Comparison of ENCODE assay signal across 16 cellular contexts in genomic region chr3:4744405-4745239, GRCh38.
DNase-seq lines count a peak whose midpoint lies in the region; ATAC-seq, FAIRE-seq and TF ChIP-seq lines count a peak whose summit lies in the region.
"Had no signal": no experiment of that assay in that cellular context is flagged by ENCODE, and none has a peak within 500 bp of the region (broad histone marks: within the 10 kb centered on the region; RNA-seq: fewer than 3 reads in every experiment).

No MANE protein-coding gene starts in this region.

- peak; percentile 67 for FAIRE-seq in endothelial cell of umbilical vein (lab: Jason Lieb, UNC)

- no peaks in the 10 kb centered on the region for H4K20me1 ChIP-seq in endothelial cell of umbilical vein (replicated peaks; ENCODE audit: control insufficient read depth, extremely low read depth, insufficient read depth, low read length)

- H3K4me2 ChIP-seq in endothelial cell of umbilical vein (ENCODE audit: insufficient read depth, low read length), result no peak overlapping the region
- peak overlapping the region; percentile 2 for H3K4me2 ChIP-seq in parathyroid adenoma (ENCODE audit: low read length)

- H3K79me2 ChIP-seq in endothelial cell of umbilical vein (ENCODE audit: control insufficient read depth, insufficient read depth, low read length) (no peaks in the 10 kb centered on the region), parathyroid adenoma (no peaks in the 10 kb centered on the region)

- no TSS peak for BruUV-seq in endothelial cell of umbilical vein (replicated peaks; lab: Mats Ljungman, UMichigan)

- intact Hi-C loops in endothelial cell of umbilical vein (cut with micrococcal nuclease) (no loop called here), testis (cut with DNase I; ENCODE audit: low total_unique reads) (no loop called here)

- TF ChIP-seq POLR2A in endothelial cell of umbilical vein (IDR thresholded peaks at IDR 0.05; ENCODE audit: low read depth, low read length) (no peak), testis (IDR thresholded peaks at IDR 0.05) (no peak)

- no peak for ATAC-seq in HG03565 (IDR thresholded peaks at IDR 0.05; ENCODE audit: unreplicated experiment)

- 92 to 95% methylated on average over 3 of the region's 3 CpGs for WGBS in testis, 2 donors

- H3K27me3 ChIP-seq in endothelial cell of umbilical vein (ENCODE audit: control insufficient read depth in 2 of 2, insufficient read depth in 2 of 2, low read length in 2 of 2), result no peaks in the 10 kb centered on the region
- H3K27me3 ChIP-seq in parathyroid adenoma (ENCODE audit: control insufficient read depth, insufficient read depth, low read length), result no peaks in the 10 kb centered on the region
- no peaks in the 10 kb centered on the region for H3K27me3 ChIP-seq in testis
- H3K27me3 ChIP-seq: ascending aorta had no signal

- dilution Hi-C loops in endothelial cell of umbilical vein (cut with MboI; ENCODE audit: extremely low pct_ligation_motif_present, low sequenced_read_pairs), result no loop called here

- H3K9me3 ChIP-seq in endothelial cell of umbilical vein (replicated peaks; ENCODE audit: control insufficient read depth, insufficient read depth, low read length) (no peaks in the 10 kb centered on the region), parathyroid adenoma (ENCODE audit: control insufficient read depth, low read length) (no peaks in the 10 kb centered on the region), testis (no peaks in the 10 kb centered on the region)
- H3K9me3 ChIP-seq: ascending aorta, HAP-1 had no signal

- no peaks in the 10 kb centered on the region for H3K36me3 ChIP-seq in endothelial cell of umbilical vein (ENCODE audit: control insufficient read depth in 2 of 2, extremely low read depth in 1 of 2, insufficient read depth in 2 of 2, low read length in 2 of 2)
- H3K36me3 ChIP-seq in parathyroid adenoma (ENCODE audit: control insufficient read depth, insufficient read depth, low read length), result no peaks in the 10 kb centered on the region
- H3K36me3 ChIP-seq in testis (ENCODE audit: low read depth, missing control alignments), result no peaks in the 10 kb centered on the region
- H3K36me3 ChIP-seq: ascending aorta, HAP-1 had no signal

- no peaks in the 10 kb centered on the region for H3K9me1 ChIP-seq in endothelial cell of umbilical vein (replicated peaks; ENCODE audit: control insufficient read depth, extremely low read depth, insufficient read depth, low read length)

- H2AFZ ChIP-seq in endothelial cell of umbilical vein (ENCODE audit: low read depth, low read length) (no peak overlapping the region), parathyroid adenoma (no peak overlapping the region)

- H3K4me3 ChIP-seq in endothelial cell of umbilical vein (replicated peaks in 1 of 3; ENCODE audit: insufficient read depth in 1 of 3, low read depth in 1 of 3, low read length in 3 of 3), result no peak overlapping the region
- no peak overlapping the region for H3K4me3 ChIP-seq in parathyroid adenoma (ENCODE audit: low read depth, low read length)
- H3K4me3 ChIP-seq in testis, result no peak overlapping the region
- H3K4me3 ChIP-seq: ascending aorta, HAP-1 had no signal

- CTCF ChIA-PET in endothelial cell of umbilical vein (lab: Charles Lee), result interaction anchor here (0.7 to 1.4 kb wide), 7 partner anchors 24 to 313 kb away, joined by 3 to 5 read pairs (median 3); partner anchors contain the start of gene BHLHE40

- POLR2A ChIA-PET in endothelial cell of umbilical vein (lab: Charles Lee), result no interaction called here

- DNase-seq in EH (ENCODE audit: low read depth) (peak; percentile 92), NCI-H226 (peak; percentile 74), endothelial cell of umbilical vein (ENCODE audit: low read depth, low spot score) (peak; percentile 92), DMS153 treated with DMSO at 0.1 percent for 48 hours (lab: John Stamatoyannopoulos, UW; ENCODE audit: unreplicated experiment) (no peak), testis (no peak), DMS114 treated with DMSO at 0.1 percent for 48 hours (lab: John Stamatoyannopoulos, UW; ENCODE audit: unreplicated experiment) (no peak)
- DNase-seq: activated CD4-positive, alpha-beta T cell treated with anti-CD3 and anti-CD28 coated beads, Interleukin-2, amount 50 U/mL, for 4 hours; head of caudate nucleus; NCI-H1436 treated with DMSO at 0.1 percent for 48 hours; stimulated activated CD4-positive, alpha-beta T cell treated with anti-CD3 and anti-CD28 coated beads, Interleukin-4, amount 100 ng/mL, for 24 hours had no signal

- TF ChIP-seq CTCF in endothelial cell of umbilical vein (IDR thresholded peaks at IDR 0.05; ENCODE audit: extremely low read depth in 1 of 2, insufficient read depth in 1 of 2, low read depth in 1 of 2, low read length in 2 of 2) (no peak), parathyroid adenoma (IDR thresholded peaks at IDR 0.05) (no peak), testis (IDR thresholded peaks at IDR 0.05) (no peak)

- H3K4me1 ChIP-seq in endothelial cell of umbilical vein (ENCODE audit: control insufficient read depth, extremely low read depth, insufficient read depth, low read length) (peaks cover 28% of the 10 kb centered on the region), parathyroid adenoma (peaks cover 50% of the 10 kb centered on the region), testis (peaks cover 19% of the 10 kb centered on the region)
- H3K4me1 ChIP-seq: HAP-1 had no signal

- H3K27ac ChIP-seq in endothelial cell of umbilical vein (ENCODE audit: insufficient read depth, low read depth, low read length), result peak overlapping the region; percentile 48
- peak overlapping the region; percentile 53 for H3K27ac ChIP-seq in parathyroid adenoma
- H3K27ac ChIP-seq in testis, result no peak overlapping the region
- H3K27ac ChIP-seq: HL-60, RWPE1 had no signal

- H3K9ac ChIP-seq in endothelial cell of umbilical vein (replicated peaks; ENCODE audit: extremely low read depth, insufficient read depth, low read length) (peak overlapping the region; percentile 23), parathyroid adenoma (no peak overlapping the region)

TF ChIP-seq in endothelial cell of umbilical vein, 7 proteins besides CTCF, POLR2A, EP300 and RAD21:
- TF ChIP-seq JUN (IDR thresholded peaks at IDR 0.05; ENCODE audit: borderline replicate concordance, insufficient read depth, insufficient read length, low read depth) (no peak), EZH2 (IDR thresholded peaks at IDR 0.05; ENCODE audit: borderline replicate concordance, low read depth, low read length, severe bottlenecking) (no peak), MAX (IDR thresholded peaks at IDR 0.05; ENCODE audit: insufficient read depth, insufficient read length) (no peak), POLR2AphosphoS5 (IDR thresholded peaks at IDR 0.05; ENCODE audit: insufficient read depth, low read depth, low read length) (peak; percentile 14), FOS (IDR thresholded peaks at IDR 0.05; ENCODE audit: borderline replicate concordance, insufficient read depth, low read length) (peak; percentile 8), GATA2 (IDR thresholded peaks at IDR 0.05; ENCODE audit: insufficient read depth, insufficient read length, low read depth, low read length) (peak; percentile 13)
TF ChIP-seq in endothelial cell of umbilical vein: peak in this region for 3.

Comparison
In these comparisons a context has a peak if more than half of its experiments do, and no peak if none do; other contexts are left out.
1. DNase-seq: peak in EH (single experiment), NCI-H226 (single experiment) and endothelial cell of umbilical vein (single experiment); none in DMS153 treated with DMSO at 0.1 percent for 48 hours (single experiment), testis (single experiment) and DMS114 treated with DMSO at 0.1 percent for 48 hours (single experiment).
2. H3K27ac ChIP-seq: peak in endothelial cell of umbilical vein (single experiment) and parathyroid adenoma (single experiment); none in testis (0 of 2).